Comparison of ENCODE assay signal across 26 cellular contexts in the genomic region with DNA sequence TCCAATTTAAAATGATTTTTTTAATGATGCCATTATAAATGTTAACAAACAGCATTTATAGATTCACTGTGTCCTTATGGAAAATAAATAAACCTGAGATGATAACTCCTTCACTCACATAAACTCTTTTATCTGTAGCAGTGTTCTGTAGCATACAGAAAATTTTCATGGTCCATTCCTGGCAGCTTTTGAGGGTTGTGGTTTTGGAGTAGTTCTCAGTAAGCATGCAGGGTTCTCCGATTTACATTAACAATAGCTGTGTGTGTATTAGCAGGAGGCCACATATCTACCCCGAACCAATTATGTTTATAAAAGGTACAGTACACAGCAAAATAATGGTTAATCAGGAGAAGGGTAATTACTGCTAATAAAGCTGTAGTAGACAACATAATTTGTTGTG.
"Had no signal": no experiment of that assay in that cellular context is flagged by ENCODE, and none has a peak within 500 bp of the region (broad histone marks: within the 10 kb centered on the region; RNA-seq: fewer than 3 reads in every experiment).

No MANE protein-coding gene starts in this region.

- H3K9me3 ChIP-seq: adrenal gland, neutrophil, sigmoid colon, stomach, thyroid gland, upper lobe of left lung had no signal

- H3K4me3 ChIP-seq: adrenal gland, sigmoid colon, stomach, thyroid gland, upper lobe of left lung had no signal

- DNase-seq: activated CD4-positive, alpha-beta T cell treated with anti-CD3 and anti-CD28 coated beads for 36 hours; activated CD4-positive, CD25-positive, alpha-beta regulatory T cell; activated CD8-positive, alpha-beta T cell treated with anti-CD3 and anti-CD28 coated beads, Interleukin-2, amount 10 ng/mL, durations not matched to agents 7 days and 5 days; activated effector memory CD4-positive, alpha-beta T cell treated with Interleukin-2 at 50 U/mL for 16 hours; activated naive CD4-positive, alpha-beta T cell treated with Interleukin-2 at 50 U/mL for 16 hours; adrenal gland; aorta; caudate nucleus; endodermal cell; foreskin fibroblast; head of caudate nucleus; hippocampal formation; immature natural killer cell; kidney; left colon; mammary epithelial cell; naive B cell; nephron progenitor cell; sigmoid colon; small intestine; stimulated activated CD4-positive, alpha-beta T cell treated with anti-CD3 and anti-CD28 coated beads, Interleukin-1b, Interleukin-23, amount 100 ng/mL, for 48 hours; stimulated activated naive B cell treated with anti-CD40 and anti-IgM and Interleukin-4, amounts not matched to agents 10 μg/mL and 1 μg/mL and 100 μg/mL, for 72 hours; stomach; thyroid gland; upper lobe of left lung had no signal

- H3K27me3 ChIP-seq: adrenal gland, neutrophil, sigmoid colon, stomach, thyroid gland, upper lobe of left lung had no signal

- H3K27ac ChIP-seq: adrenal gland, neutrophil, sigmoid colon, stomach, thyroid gland, upper lobe of left lung had no signal

- H3K36me3 ChIP-seq: adrenal gland, neutrophil, sigmoid colon, stomach, thyroid gland, upper lobe of left lung had no signal

- H3K4me1 ChIP-seq: adrenal gland, sigmoid colon, stomach, thyroid gland, upper lobe of left lung had no signal
